ENCODE assay signal across 17 cellular contexts in the genomic region with DNA sequence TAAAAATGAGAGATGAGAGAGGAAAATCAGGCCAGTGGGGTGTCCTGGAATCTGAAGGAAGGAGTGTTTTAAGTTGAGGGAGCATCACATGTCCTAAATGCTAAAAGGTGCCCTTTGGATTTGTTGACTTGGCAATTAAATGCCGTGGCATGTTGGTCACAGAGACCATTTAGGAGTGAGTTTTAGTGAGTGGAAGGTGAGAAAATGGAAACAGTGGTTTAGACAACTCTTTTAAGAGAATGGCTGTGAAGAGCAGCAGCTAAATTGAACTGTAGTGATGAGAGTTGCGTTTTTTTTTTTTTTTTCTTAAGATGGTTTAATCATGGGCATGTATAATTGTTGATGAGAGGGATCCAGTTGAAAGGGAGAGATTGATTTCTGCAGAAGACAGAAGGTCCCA.
DNase-seq lines count a peak whose midpoint lies in the region; ATAC-seq, FAIRE-seq and TF ChIP-seq lines count a peak whose summit lies in the region.
"Had no signal": no experiment of that assay in that cellular context is flagged by ENCODE, and none has a peak within 500 bp of the region (broad histone marks: within the 10 kb centered on the region; RNA-seq: fewer than 3 reads in every experiment).

No MANE protein-coding gene starts in this region.

- CTCF ChIA-PET in HepG2 (lab: Yijun Ruan, JAX; ENCODE audit: low intra/inter-chr PET ratio, low total read pairs) = no interaction called here

- H3K9ac ChIP-seq in HepG2 (ENCODE audit: insufficient read depth, low read depth, low read length) = no peak overlapping the region
- H3K9ac ChIP-seq: GM23248 had no signal

- peaks cover 4 to 9% of the 10 kb centered on the region in 2 donors for H3K9me3 Mint-ChIP-seq in effector memory CD8-positive, alpha-beta T cell
- H3K9me3 Mint-ChIP-seq in natural killer cell treated with Interleukin-12 subunit alpha and Interleukin-12 subunit beta and Interleukin-15 and Interleukin-18, amount 100 ng/mL, for 72 hours = peaks cover 25% of the 10 kb centered on the region

- H3K79me2 ChIP-seq in HepG2 (ENCODE audit: insufficient read depth, low read length) = no peaks in the 10 kb centered on the region

- H3K4me3 ChIP-seq in HepG2 (replicated peaks in 1 of 3; ENCODE audit: insufficient read depth in 1 of 3, low read depth in 2 of 3, low read length in 3 of 3) = no peak overlapping the region
- H3K4me3 ChIP-seq in right lobe of liver = no peak overlapping the region
- H3K4me3 ChIP-seq in WERI-Rb-1 (ENCODE audit: low read depth, low read length) = no peak overlapping the region
- H3K4me3 ChIP-seq: A549, GM23248, HAP-1 had no signal

- no peak overlapping the region for H2AFZ ChIP-seq in HepG2 (ENCODE audit: low read length)
- H2AFZ ChIP-seq: GM23248 had no signal

- H3K9me3 ChIP-seq in HepG2 (ENCODE audit: low read length) = no peaks in the 10 kb centered on the region
- no peaks in the 10 kb centered on the region for H3K9me3 ChIP-seq in right lobe of liver
- H3K9me3 ChIP-seq in WERI-Rb-1 (ENCODE audit: severe bottlenecking) = no peaks in the 10 kb centered on the region
- H3K9me3 ChIP-seq: A549, HAP-1 had no signal

- TF ChIP-seq POLR2A in HepG2 (IDR thresholded peaks at IDR 0.05; ENCODE audit: insufficient read depth in 1 of 2, low read depth in 2 of 2, low read length in 2 of 2) = no peak
- TF ChIP-seq POLR2A in right lobe of liver (IDR thresholded peaks at IDR 0.05) = no peak

- H3K27me3 ChIP-seq in HepG2 (ENCODE audit: control insufficient read depth in 1 of 2, insufficient read depth in 2 of 2, low read length in 2 of 2) (no peaks in the 10 kb centered on the region), right lobe of liver (no peaks in the 10 kb centered on the region), WERI-Rb-1 (ENCODE audit: insufficient read depth, low read depth, severe bottlenecking) (peaks cover 37% of the 10 kb centered on the region)

- peak overlapping the region; percentile 4 to 88 for H3K27ac Mint-ChIP-seq in effector memory CD8-positive, alpha-beta T cell
- peak overlapping the region; percentile 73 to 77 for H3K27ac Mint-ChIP-seq in natural killer cell treated with Interleukin-12 subunit alpha and Interleukin-12 subunit beta and Interleukin-15 and Interleukin-18, amount 100 ng/mL, for 72 hours
- H3K27ac Mint-ChIP-seq: CD4-positive, alpha-beta T cell had no signal

- H3K4me1 ChIP-seq in HepG2 (ENCODE audit: insufficient read depth, low read length) (no peaks in the 10 kb centered on the region), right lobe of liver (no peaks in the 10 kb centered on the region)
- H3K4me1 ChIP-seq: A549, HAP-1 had no signal

- no peak for FAIRE-seq in HepG2 (lab: Jason Lieb, UNC)
- FAIRE-seq: A549 had no signal

- in situ Hi-C loops in HepG2 (cut with HindIII; ENCODE audit: extremely low pct_ligation_motif_present, low pct_unique_long_range_greater_than_20kb) = no loop called here

- H3K27ac ChIP-seq in HepG2 (ENCODE audit: extremely low read length, insufficient read depth, low read length) (no peak overlapping the region), right lobe of liver (no peak overlapping the region), WERI-Rb-1 (no peak overlapping the region)
- H3K27ac ChIP-seq: 22Rv1, A549, C4-2B, GM23248 had no signal

- no peak overlapping the region for H3K4me2 ChIP-seq in HepG2 (ENCODE audit: low read depth, low read length)
- H3K4me2 ChIP-seq: A549 had no signal

- no TSS peak for BruUV-seq in HepG2 (replicated peaks; lab: Mats Ljungman, UMichigan)

- H4K20me1 ChIP-seq in HepG2 (ENCODE audit: insufficient read depth, low read length) = no peaks in the 10 kb centered on the region

- TF ChIP-seq RAD21 in HepG2 (CRISPR knock-in tag; IDR thresholded peaks at IDR 0.05) = no peak

- DNase-seq in HepG2 (ENCODE audit: low spot score) (no peak), right lobe of liver (no peak), UCSD-AML1 (lab: John Stamatoyannopoulos, UW; ENCODE audit: unreplicated experiment) (no peak), WERI-Rb-1 (no peak)
- no peak for DNase-seq in effector memory CD8-positive, alpha-beta T cell
- DNase-seq in natural killer cell treated with Interleukin-12 subunit alpha and Interleukin-12 subunit beta and Interleukin-15 and Interleukin-18, amount 100 ng/mL, for 72 hours (ENCODE audit: low spot score) = no peak
- DNase-seq: AML-193; Calu3; CD4-positive, alpha-beta T cell; DMS79 treated with DMSO at 0.1 percent for 48 hours; GF-D8; GM23248 had no signal

- 0% methylated on average over 2 of the region's 2 CpGs for WGBS in HepG2 (ENCODE audit: low lambda C conversion rate)
- WGBS in right lobe of liver (ENCODE audit: insufficient coverage, low coverage, low lambda C conversion rate, missing lambda C conversion rate) = 57% methylated on average over 2 of the region's 2 CpGs

- TF ChIP-seq EP300 in HepG2 (IDR thresholded peaks at IDR 0.05; ENCODE audit: low read depth in 2 of 2, low read length in 2 of 2) (no peak), HepG2 (CRISPR knock-in tag; IDR thresholded peaks at IDR 0.05; ENCODE audit: borderline replicate concordance) (no peak)

- ATAC-seq in HepG2 (no peak), right lobe of liver (no peak), GM21576 (IDR thresholded peaks at IDR 0.05; ENCODE audit: unreplicated experiment) (no peak)
- peak; percentile 39 for ATAC-seq in effector memory CD8-positive, alpha-beta T cell (replicated peaks)
- no peak for ATAC-seq in natural killer cell treated with Interleukin-12 subunit alpha and Interleukin-12 subunit beta and Interleukin-15 and Interleukin-18, amount 100 ng/mL, for 72 hours
- ATAC-seq: A549 had no signal

- H3K27me3 Mint-ChIP-seq in effector memory CD8-positive, alpha-beta T cell = no peaks in the 10 kb centered on the region
- no peaks in the 10 kb centered on the region for H3K27me3 Mint-ChIP-seq in natural killer cell treated with Interleukin-12 subunit alpha and Interleukin-12 subunit beta and Interleukin-15 and Interleukin-18, amount 100 ng/mL, for 72 hours
- H3K27me3 Mint-ChIP-seq: CD4-positive, alpha-beta T cell had no signal

- intact Hi-C loops in HepG2 (cut with micrococcal nuclease; ENCODE audit: unreplicated experiment) = no loop called here
- intact Hi-C loops in right lobe of liver (cut with DNase I) = no loop called here

- H3K36me3 ChIP-seq in HepG2 (replicated peaks in 1 of 2; ENCODE audit: control insufficient read depth in 1 of 2, insufficient read depth in 2 of 2, low read length in 2 of 2) (no peaks in the 10 kb centered on the region), right lobe of liver (no peaks in the 10 kb centered on the region), WERI-Rb-1 (no peaks in the 10 kb centered on the region)
- H3K36me3 ChIP-seq: HAP-1 had no signal

- peaks cover 14 to 36% of the 10 kb centered on the region in 2 donors for H3K4me1 Mint-ChIP-seq in effector memory CD8-positive, alpha-beta T cell (ENCODE audit: low read depth in 2 of 2)
- peaks cover 44 to 55% of the 10 kb centered on the region in 2 donors for H3K4me1 Mint-ChIP-seq in natural killer cell treated with Interleukin-12 subunit alpha and Interleukin-12 subunit beta and Interleukin-15 and Interleukin-18, amount 100 ng/mL, for 72 hours (ENCODE audit: low read depth in 2 of 2)

- H3K36me3 Mint-ChIP-seq in effector memory CD8-positive, alpha-beta T cell (ENCODE audit: insufficient read depth) = no peaks in the 10 kb centered on the region
- peaks cover 32% of the 10 kb centered on the region for H3K36me3 Mint-ChIP-seq in natural killer cell treated with Interleukin-12 subunit alpha and Interleukin-12 subunit beta and Interleukin-15 and Interleukin-18, amount 100 ng/mL, for 72 hours

- H3K4me3 Mint-ChIP-seq in effector memory CD8-positive, alpha-beta T cell = peak overlapping the region; percentile 4 to 47
- peak overlapping the region; percentile 42 for H3K4me3 Mint-ChIP-seq in natural killer cell treated with Interleukin-12 subunit alpha and Interleukin-12 subunit beta and Interleukin-15 and Interleukin-18, amount 100 ng/mL, for 72 hours
- H3K4me3 Mint-ChIP-seq: CD4-positive, alpha-beta T cell had no signal

- no peak for TF ChIP-seq CTCF in HepG2 (CRISPR knock-in tag; IDR thresholded peaks at IDR 0.05)
- no peak for TF ChIP-seq CTCF in right lobe of liver (IDR thresholded peaks at IDR 0.05)
- no peak for TF ChIP-seq CTCF in WERI-Rb-1 (IDR thresholded peaks at IDR 0.05; ENCODE audit: low read depth, low read length)

- POLR2A ChIA-PET in HepG2 (lab: Yijun Ruan, JAX) = no interaction called here
